Comparison of ENCODE assay signal across 10 cellular contexts in the genomic region with DNA sequence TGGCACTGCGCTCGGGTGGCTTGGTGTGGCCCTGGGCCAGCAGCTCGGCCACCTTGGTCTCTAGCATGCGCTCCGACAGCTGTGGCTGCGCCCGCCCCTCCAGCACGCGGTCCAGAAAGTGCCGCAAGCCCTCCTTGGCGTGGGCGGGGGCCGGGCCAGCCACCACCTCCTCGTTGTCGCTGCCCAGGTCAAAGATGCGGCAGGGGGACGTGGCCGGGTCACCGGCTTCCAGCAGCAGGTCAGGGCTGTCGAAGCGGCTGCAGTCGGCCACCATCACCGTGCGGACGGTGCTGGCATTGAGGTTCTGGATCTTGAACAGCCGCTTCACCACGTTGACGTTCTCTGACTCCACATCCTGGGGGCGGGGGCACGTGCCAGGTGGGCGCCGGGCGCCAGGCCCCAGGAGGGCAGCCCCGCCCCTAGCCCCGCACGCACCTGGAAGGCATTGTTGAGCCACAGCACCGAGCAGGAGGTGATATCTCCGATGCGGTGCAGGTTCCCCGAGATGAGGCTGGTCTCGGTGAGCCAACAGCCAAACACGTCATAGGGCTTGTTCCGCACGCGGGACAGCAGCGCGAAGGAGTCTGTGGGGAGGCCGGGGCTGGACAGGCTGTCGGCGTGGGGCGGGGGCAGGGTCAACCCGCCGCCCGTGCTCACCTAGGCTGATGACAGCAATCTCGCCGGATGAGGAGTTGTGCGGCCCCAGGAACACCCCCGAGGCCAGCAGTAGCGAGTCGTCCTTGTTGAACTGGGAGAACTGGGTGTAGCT. TPM values are rescaled to one million over a fixed set of nuclear protein-coding genes. Genes with fewer than 3 reads are reported as not detected.
DNase-seq lines count a peak whose midpoint lies in the region; ATAC-seq, FAIRE-seq and TF ChIP-seq lines count a peak whose summit lies in the region.
"Had no signal": no experiment of that assay in that cellular context is flagged by ENCODE, and none has a peak within 500 bp of the region (broad histone marks: within the 10 kb centered on the region; RNA-seq: fewer than 3 reads in every experiment).

No MANE protein-coding gene starts in this region.

- TSS peak; percentile 30 for BruUV-seq in Calu3 (replicated peaks; lab: Mats Ljungman, UMichigan)

- TF ChIP-seq EP300 in A549 (IDR thresholded peaks at IDR 0.05) (no peak), stomach (IDR thresholded peaks at IDR 0.05) (no peak)

- no peak overlapping the region for H2AFZ ChIP-seq in astrocyte (ENCODE audit: low read depth, low read length)

- no peaks in the 10 kb centered on the region for H3K9me3 ChIP-seq in A549
- no peaks in the 10 kb centered on the region for H3K9me3 ChIP-seq in astrocyte (ENCODE audit: insufficient read depth, low read depth, low read length)
- no peaks in the 10 kb centered on the region for H3K9me3 ChIP-seq in stomach

- H3K36me3 Mint-ChIP-seq in Calu3 (ENCODE audit: insufficient read depth, unreplicated experiment) = peaks cover 83% of the 10 kb centered on the region
- peaks cover 5% of the 10 kb centered on the region for H3K36me3 Mint-ChIP-seq in astrocyte (ENCODE audit: low read depth, unreplicated experiment)
- peaks cover 21% of the 10 kb centered on the region for H3K36me3 Mint-ChIP-seq in nephron (ENCODE audit: low read depth)

- H3K4me3 Mint-ChIP-seq in Calu3 (ENCODE audit: low read depth, unreplicated experiment) (peak overlapping the region; percentile 63), astrocyte (ENCODE audit: unreplicated experiment) (peak overlapping the region; percentile 75), nephron (peak overlapping the region; percentile 69 to 72 (median 70))

- H3K9me3 Mint-ChIP-seq in Calu3 (ENCODE audit: low read depth, unreplicated experiment) (no peaks in the 10 kb centered on the region), astrocyte (ENCODE audit: unreplicated experiment) (no peaks in the 10 kb centered on the region), nephron (no peaks in the 10 kb centered on the region)

- ATAC-seq in A549 = no peak
- no peak for ATAC-seq in GM21528 (IDR thresholded peaks at IDR 0.05; ENCODE audit: low FRiP score, unreplicated experiment)

- H3K27me3 ChIP-seq in astrocyte (ENCODE audit: insufficient read depth, low read length) (no peaks in the 10 kb centered on the region), stomach (no peaks in the 10 kb centered on the region)

- peak overlapping the region; percentile 96 for H3K4me2 ChIP-seq in A549
- peak overlapping the region; percentile 94 for H3K4me2 ChIP-seq in astrocyte (ENCODE audit: low read length)

- CTCF ChIA-PET in A549 (lab: Yijun Ruan, JAX) (interaction anchor here (0.5 to 1.1 kb wide), 2 partner anchors 60 to 125 kb away, joined by 3 read pairs; no protein-coding TSS in a partner anchor), Calu3 (lab: Charles Lee) (no interaction called here)

- H3K36me3 ChIP-seq in astrocyte (ENCODE audit: insufficient read depth, low read length) = no peaks in the 10 kb centered on the region
- peaks cover 35 to 53% (median 47%) of the 10 kb centered on the region in 4 donors for H3K36me3 ChIP-seq in stomach

- TF ChIP-seq CTCF in A549 (IDR thresholded peaks at IDR 0.05) (no peak), Calu3 (IDR thresholded peaks at IDR 0.05; ENCODE audit: unreplicated experiment) (no peak), astrocyte (IDR thresholded peaks at IDR 0.05; ENCODE audit: insufficient read depth, low read depth, low read length) (no peak), nephron (IDR thresholded peaks at IDR 0.05; ENCODE audit: unreplicated experiment in 3 of 3) (no peak), stomach (IDR thresholded peaks at IDR 0.05) (no peak)

- intact Hi-C loops in Calu3 (cut with micrococcal nuclease; ENCODE audit: unreplicated experiment) (no loop called here), stomach (cut with DNase I; ENCODE audit: low total_unique reads) (loop anchor here (10.0 kb wide), 1 partner anchor 87 kb away; a partner anchor contains a TSS)

- H3K27ac ChIP-seq in A549 (peak overlapping the region in 1 of 2 experiments; percentile 98; a peak in 2 of 6 replicates), astrocyte (ENCODE audit: low read depth, low read length) (no peak overlapping the region), stomach (no peak overlapping the region)

- H3K4me3 ChIP-seq in A549 (peak overlapping the region; percentile 78; the same call in 2 of the 3 replicates), astrocyte (ENCODE audit: insufficient read depth, low read depth, low read length) (no peak overlapping the region), stomach (peak overlapping the region in 2 of 4 donors; percentile 84 to 99)

- FAIRE-seq in A549 (lab: Jason Lieb, UNC) (no peak), astrocyte (lab: Jason Lieb, UNC) (no peak)
- FAIRE-seq: islet of Langerhans had no signal

- no peak overlapping the region for H3K9ac ChIP-seq in astrocyte (ENCODE audit: low read length)

- DNase-seq in A549 (ENCODE audit: low read depth in 1 of 2, low spot score in 1 of 2) = no peak
- DNase-seq in Calu3 = no peak
- no peak for DNase-seq in astrocyte (ENCODE audit: low read depth)
- DNase-seq in NCI-H345 (lab: John Stamatoyannopoulos, UW) = no peak
- DNase-seq in NCI-H446 treated with DMSO at 0.1 percent for 48 hours (lab: John Stamatoyannopoulos, UW) = no peak
- DNase-seq in stomach = no peak
- DNase-seq: amygdala had no signal

- H3K27ac Mint-ChIP-seq in Calu3 (ENCODE audit: unreplicated experiment) = no peak overlapping the region
- H3K27ac Mint-ChIP-seq in astrocyte (ENCODE audit: unreplicated experiment) = no peak overlapping the region
- no peak overlapping the region for H3K27ac Mint-ChIP-seq in nephron

- peaks cover 41% of the 10 kb centered on the region for H4K20me1 ChIP-seq in astrocyte (ENCODE audit: insufficient read depth, low read length)

- WGBS in A549 (ENCODE audit: missing lambda C conversion rate) = 95% methylated on average over 46 of the region's 60 CpGs
- WGBS in stomach, 5 donors = 89 to 92% (median 91%) methylated on average over 17 to 60 of the region's 60 CpGs

- H3K4me1 Mint-ChIP-seq in Calu3 (ENCODE audit: low read depth, unreplicated experiment) (peaks cover 15% of the 10 kb centered on the region), astrocyte (ENCODE audit: low read depth, unreplicated experiment) (no peaks in the 10 kb centered on the region), nephron (peaks cover 4% of the 10 kb centered on the region)

- TF ChIP-seq POLR2A in A549 (IDR thresholded peaks at IDR 0.05; ENCODE audit: low read length) (no peak), stomach (IDR thresholded peaks at IDR 0.05) (no peak)

- H3K79me2 ChIP-seq in astrocyte (ENCODE audit: insufficient read depth, low read length) = peaks cover 47% of the 10 kb centered on the region

- H3K27me3 Mint-ChIP-seq in Calu3 (ENCODE audit: unreplicated experiment) = no peaks in the 10 kb centered on the region
- H3K27me3 Mint-ChIP-seq in astrocyte (ENCODE audit: low read depth, unreplicated experiment) = no peaks in the 10 kb centered on the region
- H3K27me3 Mint-ChIP-seq in nephron (ENCODE audit: low read depth) = no peaks in the 10 kb centered on the region

- peaks cover 16% of the 10 kb centered on the region for H3K4me1 ChIP-seq in A549
- H3K4me1 ChIP-seq in astrocyte (ENCODE audit: insufficient read depth, low read length) = peaks cover 9% of the 10 kb centered on the region
- H3K4me1 ChIP-seq in stomach = peaks cover 21 to 34% (median 34%) of the 10 kb centered on the region in 4 donors

- POLR2A ChIA-PET in A549 (lab: Yijun Ruan, JAX) = no interaction called here

- no peak for TF ChIP-seq RAD21 in A549 (conservative IDR thresholded peaks at IDR 0.05 in 1 of 2, IDR thresholded peaks at IDR 0.05 in 1 of 2)

RNA-seq across cellular contexts. Expression of a gene that starts 2.2 kb away (rescaled TPM):
- 37.3 and 37.5 TPM in 2 replicates for polyA plus RNA-seq in A549 (2011; rRNA removed)
- 101 and 139 TPM in 2 replicates for polyA plus RNA-seq in A549 (2012; cell fraction: cytosol; rRNA removed)
- polyA plus RNA-seq in A549 (2012; cell fraction: nucleus; rRNA removed) = 343 and 496 TPM in 2 replicates
- 59.3 to 61.4 TPM (median 59.5 TPM) in 3 replicates for polyA plus RNA-seq in A549 (2017; fragmentation: RNase III; extraction: RNeasy Plus Mini Kit Qiagen cat#74134 plus additional on column Dnase treatment)
- 54.3 and 84.8 TPM in 2 replicates for polyA minus RNA-seq in A549 (2011; rRNA and poly(A)+ RNA removed)
- total RNA-seq in Calu3 (2022) = 49.9 and 50.8 TPM in 2 replicates
- 67.7 and 70.4 TPM in 2 replicates for total RNA-seq in astrocyte
- total RNA-seq in stomach = 100 to 1,000 TPM in 4 of 5 donors, 10 to 100 TPM in 1; 47.7 to 435 (median 174) TPM
- 100 to 1,000 TPM in 2 of 3 donors, 10 to 100 TPM in 1; 91.0 to 109 (median 102) TPM for polyA plus RNA-seq in stomach

RNA-seq across cellular contexts. Expression of a gene that starts 2.7 kb away (rescaled TPM):
- polyA plus RNA-seq in A549 (2011; rRNA removed) (0.41 and 0.45 TPM in 2 replicates), A549 (2017; fragmentation: RNase III; extraction: RNeasy Plus Mini Kit Qiagen cat#74134 plus additional on column Dnase treatment) (1.1 to 1.3 TPM (median 1.1 TPM) in 3 replicates), stomach (1 to 10 TPM in 2 of 3 donors, not detected in 1; 2.3 to 5.5 TPM)
- 1.2 TPM in 2 replicates for polyA plus RNA-seq in A549 (2012; cell fraction: cytosol; rRNA removed)
- 3.6 and 7.5 TPM in 2 replicates for polyA plus RNA-seq in A549 (2012; cell fraction: nucleus; rRNA removed)
- polyA minus RNA-seq in A549 (2011; rRNA and poly(A)+ RNA removed) = not detected in 2 replicates
- total RNA-seq in Calu3 (2022) (3.9 and 4.0 TPM in 2 replicates), astrocyte (0.77 and 1.6 TPM in 2 replicates), stomach (not detected)

RNA-seq across cellular contexts. Expression of a gene that starts 9.8 kb away (rescaled TPM):
- polyA plus RNA-seq in A549 (2011; rRNA removed) = 0.74 and 1.8 TPM in 2 replicates
- polyA plus RNA-seq in A549 (2012; cell fraction: cytosol; rRNA removed) = 1.2 and 1.4 TPM in 2 replicates
- polyA plus RNA-seq in A549 (2012; cell fraction: nucleus; rRNA removed) = 24.8 and 36.0 TPM in 2 replicates
- 2.8 to 3.6 TPM (median 3.0 TPM) in 3 replicates for polyA plus RNA-seq in A549 (2017; fragmentation: RNase III; extraction: RNeasy Plus Mini Kit Qiagen cat#74134 plus additional on column Dnase treatment)
- 0.70 and 0.88 TPM in 2 replicates for polyA minus RNA-seq in A549 (2011; rRNA and poly(A)+ RNA removed)
- total RNA-seq in Calu3 (2022) = 3.8 and 3.9 TPM in 2 replicates
- not detected in 2 replicates for total RNA-seq in astrocyte
- 1 to 10 TPM in 1 of 5 donors, under 1 TPM in 1, not detected in 3; 0.73 to 2.2 TPM for total RNA-seq in stomach
- polyA plus RNA-seq in stomach = 1 to 10 TPM; 2.3 to 6.3 (median 3.1) TPM

RNA-seq across cellular contexts. Expression of a gene that starts 35.0 kb away (rescaled TPM):
- polyA plus RNA-seq in A549 (2011; rRNA removed) = 0.31 and 0.33 TPM in 2 replicates
- polyA plus RNA-seq in A549 (2012; cell fraction: cytosol; rRNA removed) = 0.50 and 0.61 TPM in 2 replicates
- 0.66 and 1.0 TPM in 2 replicates for polyA plus RNA-seq in A549 (2012; cell fraction: nucleus; rRNA removed)
- polyA plus RNA-seq in A549 (2017; fragmentation: RNase III; extraction: RNeasy Plus Mini Kit Qiagen cat#74134 plus additional on column Dnase treatment) = 0.18 to 0.34 TPM (median 0.26 TPM) in 3 replicates
- polyA minus RNA-seq in A549 (2011; rRNA and poly(A)+ RNA removed) = not detected in 2 replicates
- total RNA-seq in Calu3 (2022) = not detected in 2 replicates
- 5.0 and 5.6 TPM in 2 replicates for total RNA-seq in astrocyte
- 10 to 100 TPM in 4 of 5 donors, 1 to 10 TPM in 1; 2.3 to 34.9 (median 30.4) TPM for total RNA-seq in stomach
- 10 to 100 TPM; 18.6 to 64.4 (median 37.3) TPM for polyA plus RNA-seq in stomach

RNA-seq across cellular contexts. Expression of a gene that starts 40.5 kb away (rescaled TPM):
- polyA plus RNA-seq in A549 (2011; rRNA removed) (0.04 and 0.19 TPM in 2 replicates), A549 (2017; fragmentation: RNase III; extraction: RNeasy Plus Mini Kit Qiagen cat#74134 plus additional on column Dnase treatment) (0.05 to 0.08 TPM (median 0.08 TPM) in 3 replicates), stomach (under 1 TPM in 2 of 3 donors, not detected in 1; 0.19 to 0.25 TPM)
- polyA plus RNA-seq in A549 (2012; cell fraction: cytosol; rRNA removed) = 0.01 and 0.04 TPM in 2 replicates
- 0.39 and 0.48 TPM in 2 replicates for polyA plus RNA-seq in A549 (2012; cell fraction: nucleus; rRNA removed)
- polyA minus RNA-seq in A549 (2011; rRNA and poly(A)+ RNA removed) = not detected in 2 replicates
- total RNA-seq in Calu3 (2022) (0.22 TPM in 1 of 2 replicates, not detected in the other), astrocyte (0.22 and 0.45 TPM in 2 replicates), stomach (not detected)
